27 cellular contexts compared by ENCODE assay signal in the genomic region with DNA sequence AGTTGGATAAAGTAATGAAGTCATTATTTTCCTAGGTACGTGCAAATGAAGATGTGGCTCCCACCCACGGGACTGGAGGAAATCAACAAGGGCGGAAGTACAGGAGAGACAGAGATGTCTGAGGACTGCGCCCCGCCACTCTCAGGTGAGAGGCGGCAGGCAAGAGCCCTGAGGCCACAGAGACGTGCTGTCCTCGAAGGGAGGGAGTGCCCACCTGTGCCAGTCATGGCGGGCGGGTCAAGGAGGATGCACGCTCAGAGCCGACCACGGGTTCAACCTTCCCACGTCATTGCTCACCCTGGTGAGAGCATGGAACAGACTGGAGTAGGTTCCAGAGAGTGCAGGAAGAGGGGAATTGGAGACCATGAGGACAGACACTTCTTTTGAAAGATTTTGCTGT. TPM values are rescaled to one million over a fixed set of nuclear protein-coding genes. Genes with fewer than 3 reads are reported as not detected.
DNase-seq lines count a peak whose midpoint lies in the region; ATAC-seq and TF ChIP-seq lines count a peak whose summit lies in the region.
"Had no signal": no experiment of that assay in that cellular context is flagged by ENCODE, and none has a peak within 500 bp of the region (broad histone marks: within the 10 kb centered on the region; RNA-seq: fewer than 3 reads in every experiment).

No MANE protein-coding gene starts in this region.

- H3K36me3 Mint-ChIP-seq in MCF 10A (ENCODE audit: insufficient read depth, unreplicated experiment) (no peaks in the 10 kb centered on the region), type B pancreatic cell (no peaks in the 10 kb centered on the region)
- no peaks in the 10 kb centered on the region for H3K36me3 Mint-ChIP-seq in activated naive CD4-positive, alpha-beta T cell treated with anti-CD3 and anti-CD28 coated beads, Interleukin-2, amount 50 U/mL, for 72 hours
- H3K36me3 Mint-ChIP-seq: CD4-positive, CD25-positive, alpha-beta regulatory T cell; CD8-positive, alpha-beta memory T cell had no signal

- TF ChIP-seq CTCF in mammary epithelial cell (conservative IDR thresholded peaks at IDR 0.05 in 1 of 2, IDR thresholded peaks at IDR 0.05 in 1 of 2; ENCODE audit: extremely low read depth in 1 of 2, insufficient read depth in 1 of 2, low read depth in 1 of 2, low read length in 2 of 2) (no peak), MCF 10A (IDR thresholded peaks at IDR 0.05; ENCODE audit: unreplicated experiment) (no peak), RWPE2 (IDR thresholded peaks at IDR 0.05; ENCODE audit: poor library complexity, severe bottlenecking) (no peak), type B pancreatic cell (conservative IDR thresholded peaks at IDR 0.05) (no peak), GM20000 (IDR thresholded peaks at IDR 0.05; ENCODE audit: extremely low read depth, missing control alignments) (no peak), PC-9 (conservative IDR thresholded peaks at IDR 0.05) (no peak)

- intact Hi-C loops in mammary epithelial cell (cut with micrococcal nuclease): no loop called here
- intact Hi-C loops in MCF 10A (cut with micrococcal nuclease): no loop called here
- intact Hi-C loops in PC-9 (cut with micrococcal nuclease; ENCODE audit: unreplicated experiment): no loop called here

- no peak overlapping the region for H3K27ac ChIP-seq in mammary epithelial cell (ENCODE audit: insufficient read depth, low read depth, low read length)
- H3K27ac ChIP-seq in RWPE2 (ENCODE audit: poor library complexity, severe bottlenecking): no peak overlapping the region
- no peak overlapping the region for H3K27ac ChIP-seq in PC-9
- H3K27ac ChIP-seq: HL-60 had no signal

- in situ Hi-C loops in mammary epithelial cell (cut with MboI; ENCODE audit: low sequenced_read_pairs in 2 of 2): no loop called here

- no peak for DNase-seq in mammary epithelial cell
- DNase-seq in MCF 10A (ENCODE audit: unreplicated experiment): no peak
- DNase-seq in RWPE2 (ENCODE audit: low spot score): no peak
- no peak for DNase-seq in type B pancreatic cell (ENCODE audit: extremely low spot score, unreplicated experiment)
- no peak for DNase-seq in GM20000 (ENCODE audit: low spot score)
- no peak for DNase-seq in activated naive CD4-positive, alpha-beta T cell treated with anti-CD3 and anti-CD28 coated beads, Interleukin-2, amount 50 U/mL, for 72 hours (ENCODE audit: low spot score in 2 of 2)
- no peak for DNase-seq in PC-9
- DNase-seq: ACHN; BE2C; C1 segment of cervical spinal cord; CD4-positive, CD25-positive, alpha-beta regulatory T cell; CD8-positive, alpha-beta memory T cell; COR-L47; DMS 273 treated with DMSO at 0.1 percent for 48 hours; DMS53; DND-41; EL; HCEC 1CT; HFFc6; IMR-90 had no signal

- no peaks in the 10 kb centered on the region for H3K79me2 ChIP-seq in mammary epithelial cell (ENCODE audit: insufficient read depth, low read length)
- H3K79me2 ChIP-seq in PC-9 (ENCODE audit: low read depth): no peaks in the 10 kb centered on the region

- H3F3A ChIP-seq in PC-9 (ENCODE audit: insufficient read depth, low read depth): no peaks in the 10 kb centered on the region

- POLR2A ChIA-PET in MCF 10A (lab: Yijun Ruan, JAX) (no interaction called here), PC-9 (lab: Charles Lee; ENCODE audit: unreplicated experiment) (interaction anchor here (0.6 kb wide), 1 partner anchor 105 kb away, joined by 4 read pairs; no protein-coding TSS in a partner anchor)

- H3K4me1 ChIP-seq in mammary epithelial cell (ENCODE audit: insufficient read depth, low read length): peaks cover 8% of the 10 kb centered on the region
- H3K4me1 ChIP-seq in RWPE2 (ENCODE audit: insufficient read depth, poor library complexity, severe bottlenecking): no peaks in the 10 kb centered on the region
- H3K4me1 ChIP-seq in PC-9 (replicated peaks; ENCODE audit: insufficient read depth): no peaks in the 10 kb centered on the region
- H3K4me1 ChIP-seq: BE2C had no signal

- H2AFZ ChIP-seq in mammary epithelial cell (ENCODE audit: low read depth, low read length) (peak overlapping the region; percentile 81), PC-9 (no peak overlapping the region)
- H2AFZ ChIP-seq: GM23338 had no signal

- H3K36me3 ChIP-seq in mammary epithelial cell (ENCODE audit: insufficient read depth, low read length) (no peaks in the 10 kb centered on the region), RWPE2 (ENCODE audit: low read depth) (no peaks in the 10 kb centered on the region), PC-9 (ENCODE audit: low read depth) (no peaks in the 10 kb centered on the region)
- H3K36me3 ChIP-seq: BE2C had no signal

- H4K20me1 ChIP-seq in mammary epithelial cell (ENCODE audit: insufficient read depth, low read length) (no peaks in the 10 kb centered on the region), PC-9 (ENCODE audit: insufficient read depth) (no peaks in the 10 kb centered on the region)

- dilution Hi-C loops in mammary epithelial cell (cut with HindIII; ENCODE audit: low sequenced_read_pairs): no loop called here

- H3K27ac Mint-ChIP-seq in MCF 10A (ENCODE audit: low read depth, unreplicated experiment) (no peak overlapping the region), type B pancreatic cell (no peak overlapping the region)
- no peak overlapping the region for H3K27ac Mint-ChIP-seq in activated naive CD4-positive, alpha-beta T cell treated with anti-CD3 and anti-CD28 coated beads, Interleukin-2, amount 50 U/mL, for 72 hours
- H3K27ac Mint-ChIP-seq: CD8-positive, alpha-beta memory T cell; GM23338; HFFc6 had no signal

- H3K27me3 ChIP-seq in mammary epithelial cell (ENCODE audit: insufficient read depth, low read length) (no peaks in the 10 kb centered on the region), RWPE2 (ENCODE audit: insufficient read depth, poor library complexity, severe bottlenecking) (no peaks in the 10 kb centered on the region), PC-9 (ENCODE audit: insufficient read depth, low read depth) (0 out of 2 replicates have a peak, but pooled peaks cover 5% of the 10 kb centered on the region)

- no TSS peak for BruUV-seq in mammary epithelial cell (replicated peaks; lab: Mats Ljungman, UMichigan)
- no TSS peak for BruUV-seq in MCF 10A (replicated peaks; lab: Mats Ljungman, UMichigan)
- no TSS peak for BruUV-seq in PC-9 (replicated peaks; lab: Mats Ljungman, UMichigan)

- peaks cover 8% of the 10 kb centered on the region for H3K27me3 Mint-ChIP-seq in MCF 10A (ENCODE audit: insufficient read depth, unreplicated experiment)
- peaks cover 7% of the 10 kb centered on the region for H3K27me3 Mint-ChIP-seq in type B pancreatic cell
- H3K27me3 Mint-ChIP-seq: CD4-positive, CD25-positive, alpha-beta regulatory T cell had no signal

- CTCF ChIA-PET in mammary epithelial cell (lab: Charles Lee; ENCODE audit: low non-redundant PET) (no interaction called here), MCF 10A (lab: Yijun Ruan, JAX) (interaction anchor here (1.4 kb wide), 1 partner anchor 62 kb away, joined by 3 read pairs; no protein-coding TSS in a partner anchor), PC-9 (lab: Charles Lee) (no interaction called here)

- H3K4me2 ChIP-seq in mammary epithelial cell (ENCODE audit: insufficient read depth, low read depth, low read length) (peak overlapping the region; percentile 75), PC-9 (no peak overlapping the region)
- H3K4me2 ChIP-seq: GM23338 had no signal

- H3K9me2 ChIP-seq in PC-9 (ENCODE audit: insufficient read depth): no peaks in the 10 kb centered on the region

- ATAC-seq in RWPE2 (ENCODE audit: low read depth) (0 out of 3 replicates have a peak, but pooled peaks have one; percentile 21), esophagus mucosa (peak; percentile 74)
- ATAC-seq in activated naive CD4-positive, alpha-beta T cell treated with anti-CD3 and anti-CD28 coated beads, Interleukin-2, amount 50 U/mL, for 72 hours: no peak
- ATAC-seq: GM12878, GM23338 had no signal

- H3K9me3 Mint-ChIP-seq in MCF 10A (ENCODE audit: unreplicated experiment) (no peaks in the 10 kb centered on the region), type B pancreatic cell (peaks cover 4% of the 10 kb centered on the region)
- no peaks in the 10 kb centered on the region for H3K9me3 Mint-ChIP-seq in activated naive CD4-positive, alpha-beta T cell treated with anti-CD3 and anti-CD28 coated beads, Interleukin-2, amount 50 U/mL, for 72 hours
- H3K9me3 Mint-ChIP-seq: CD4-positive, CD25-positive, alpha-beta regulatory T cell; CD8-positive, alpha-beta memory T cell; GM23338; HFFc6 had no signal

- H3K9me3 ChIP-seq in mammary epithelial cell (replicated peaks; ENCODE audit: insufficient read depth, low read length): no peaks in the 10 kb centered on the region
- H3K9me3 ChIP-seq in RWPE2 (ENCODE audit: severe bottlenecking): no peaks in the 10 kb centered on the region
- H3K9me3 ChIP-seq in PC-9 (ENCODE audit: insufficient read depth, low read depth): no peaks in the 10 kb centered on the region
- H3K9me3 ChIP-seq: BE2C had no signal

- no peak overlapping the region for H3K9ac ChIP-seq in mammary epithelial cell (ENCODE audit: insufficient read depth, low read length)

- 10% methylated on average over 6 of the region's 14 CpGs for WGBS in mammary epithelial cell (ENCODE audit: low coverage, missing lambda C conversion rate)

- H3K4me3 Mint-ChIP-seq in MCF 10A (ENCODE audit: unreplicated experiment) (no peak overlapping the region), type B pancreatic cell (peak overlapping the region; percentile 31)
- H3K4me3 Mint-ChIP-seq: CD4-positive, CD25-positive, alpha-beta regulatory T cell; CD8-positive, alpha-beta memory T cell; GM23338; HFFc6 had no signal

- H3K4me3 ChIP-seq in mammary epithelial cell (replicated peaks in 1 of 3; ENCODE audit: insufficient read depth in 1 of 3, low read depth in 2 of 3, low read length in 3 of 3) (no peak overlapping the region), RWPE2 (ENCODE audit: severe bottlenecking) (no peak overlapping the region), PC-9 (no peak overlapping the region)
- H3K4me3 ChIP-seq: GM12878, GM23338 had no signal

- H3K4me1 Mint-ChIP-seq in MCF 10A (ENCODE audit: insufficient read depth, unreplicated experiment) (no peaks in the 10 kb centered on the region), type B pancreatic cell (ENCODE audit: unreplicated experiment) (peaks cover 16% of the 10 kb centered on the region)
- H3K4me1 Mint-ChIP-seq: CD4-positive, CD25-positive, alpha-beta regulatory T cell; CD8-positive, alpha-beta memory T cell had no signal

RNA-seq across cellular contexts. Expression of a gene that starts 12.7 kb away (rescaled TPM):
- not detected for total RNA-seq in mammary epithelial cell
- polyA plus RNA-seq in mammary epithelial cell: not detected
- polyA minus RNA-seq in mammary epithelial cell: not detected
- total RNA-seq in MCF 10A (2022): not detected in 2 replicates
- total RNA-seq in esophagus mucosa: not detected
- not detected in 2 replicates for total RNA-seq in type B pancreatic cell (ENCODE audit: low replicate concordance)
- not detected for total RNA-seq in activated naive CD4-positive, alpha-beta T cell treated with anti-CD3 and anti-CD28 coated beads, Interleukin-2, amount 50 U/mL, for 72 hours
- total RNA-seq in PC-9 (2021): not detected in 2 replicates
- total RNA-seq: A172; CD4-positive, CD25-positive, alpha-beta regulatory T cell; CD8-positive, alpha-beta memory T cell; G401; GM12878; GM23338; HFFc6; HT1080; IMR-90 had no signal
- polyA plus RNA-seq: CD4-positive, CD25-positive, alpha-beta regulatory T cell; CD8-positive, alpha-beta memory T cell; GM12878; GM23338; IMR-90 had no signal

RNA-seq across cellular contexts. Expression of a gene that starts 51.0 kb away (rescaled TPM):
- total RNA-seq in mammary epithelial cell (not detected), MCF 10A (2022) (not detected in 2 replicates), esophagus mucosa (not detected), type B pancreatic cell (ENCODE audit: low replicate concordance) (not detected in 2 replicates), PC-9 (2021) (not detected in 2 replicates)
- not detected for polyA plus RNA-seq in mammary epithelial cell
- not detected for polyA minus RNA-seq in mammary epithelial cell
- total RNA-seq in activated naive CD4-positive, alpha-beta T cell treated with anti-CD3 and anti-CD28 coated beads, Interleukin-2, amount 50 U/mL, for 72 hours: not detected
- total RNA-seq: A172; CD4-positive, CD25-positive, alpha-beta regulatory T cell; CD8-positive, alpha-beta memory T cell; G401; GM12878; GM23338; HFFc6; HT1080; IMR-90 had no signal
- polyA plus RNA-seq: CD4-positive, CD25-positive, alpha-beta regulatory T cell; CD8-positive, alpha-beta memory T cell; GM23338; IMR-90 had no signal

Comparison
In these comparisons a context has a peak if more than half of its experiments do, and no peak if none do; other contexts are left out.
1. ATAC-seq: peak in RWPE2 (single experiment) and esophagus mucosa (single experiment); none in activated naive CD4-positive, alpha-beta T cell treated with anti-CD3 and anti-CD28 coated beads, Interleukin-2, amount 50 U/mL, for 72 hours (0 of 2).